In the genomic region with DNA sequence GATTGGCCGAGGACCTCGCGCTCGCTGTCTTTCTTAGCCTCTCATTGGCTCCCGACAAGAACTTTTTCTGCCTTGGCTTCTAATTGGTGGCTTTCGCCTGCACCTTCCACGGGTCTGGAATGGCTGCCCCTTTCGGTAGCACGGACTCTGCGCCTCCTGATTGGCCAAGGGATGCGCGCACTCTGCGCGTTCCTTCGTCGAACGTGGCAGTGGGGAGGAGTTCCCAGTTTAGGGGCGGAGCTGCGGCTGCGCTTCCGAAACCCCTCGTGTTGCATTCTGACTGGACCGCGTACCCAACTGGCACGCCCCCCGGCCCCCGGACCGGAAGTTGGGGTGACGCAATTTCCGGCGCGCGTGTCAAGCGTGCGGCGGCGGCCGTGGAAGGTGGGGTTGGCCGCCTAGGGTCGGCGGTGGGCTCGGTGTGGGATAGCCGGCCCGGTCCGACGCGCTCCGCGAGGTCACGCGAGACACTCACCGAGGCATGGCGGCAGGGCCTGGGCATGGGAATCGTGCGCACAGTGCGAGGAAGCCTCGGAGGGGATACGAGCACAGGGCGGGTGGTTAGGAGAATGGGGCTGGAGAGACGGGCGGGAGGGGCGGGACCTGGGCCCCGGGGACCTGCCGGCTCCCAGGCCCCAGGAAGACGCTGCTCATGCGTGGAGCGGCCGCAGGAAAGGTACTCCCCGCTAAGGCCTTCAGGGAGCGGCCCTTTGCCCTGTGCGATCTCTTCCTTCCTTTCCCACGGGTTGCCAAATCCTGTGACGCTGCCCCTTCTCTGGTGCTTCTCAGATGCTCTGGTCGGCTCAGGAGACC, we compare ENCODE assay signal across 1 cellular context.
TF ChIP-seq lines count a peak whose summit lies in the region.

No MANE protein-coding gene starts in this region.

TF ChIP-seq in HepG2, 621 proteins besides CTCF, POLR2A, EP300 and RAD21 (continued from another document and continues in another):
- TF ChIP-seq, protein P1, sequence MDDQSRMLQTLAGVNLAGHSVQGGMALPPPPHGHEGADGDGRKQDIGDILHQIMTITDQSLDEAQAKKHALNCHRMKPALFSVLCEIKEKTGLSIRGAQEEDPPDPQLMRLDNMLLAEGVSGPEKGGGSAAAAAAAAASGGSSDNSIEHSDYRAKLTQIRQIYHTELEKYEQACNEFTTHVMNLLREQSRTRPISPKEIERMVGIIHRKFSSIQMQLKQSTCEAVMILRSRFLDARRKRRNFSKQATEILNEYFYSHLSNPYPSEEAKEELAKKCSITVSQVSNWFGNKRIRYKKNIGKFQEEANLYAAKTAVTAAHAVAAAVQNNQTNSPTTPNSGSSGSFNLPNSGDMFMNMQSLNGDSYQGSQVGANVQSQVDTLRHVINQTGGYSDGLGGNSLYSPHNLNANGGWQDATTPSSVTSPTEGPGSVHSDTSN (CRISPR knock-in tag; IDR thresholded peaks at IDR 0.05; ENCODE audit: borderline replicate concordance), result no peak
- TF ChIP-seq ZNF33A (CRISPR knock-in tag; IDR thresholded peaks at IDR 0.05; ENCODE audit: borderline replicate concordance), result no peak
- TF ChIP-seq AHR (CRISPR knock-in tag; IDR thresholded peaks at IDR 0.05), result peak; percentile 91; the same call in 1 of the 2 replicates
- TF ChIP-seq ATRX (CRISPR knock-in tag; IDR thresholded peaks at IDR 0.05; ENCODE audit: borderline replicate concordance), result no peak
- peak; percentile 84; the same call in 1 of the 2 replicates for TF ChIP-seq ZSCAN21 (CRISPR knock-in tag; IDR thresholded peaks at IDR 0.05; ENCODE audit: borderline replicate concordance)
- no peak for TF ChIP-seq JDP2 (CRISPR knock-in tag; IDR thresholded peaks at IDR 0.05; ENCODE audit: borderline replicate concordance)
- TF ChIP-seq ZNF691 (CRISPR knock-in tag; IDR thresholded peaks at IDR 0.05; ENCODE audit: borderline replicate concordance, low read depth), result no peak; the same call in 1 of the 2 replicates
- no peak for TF ChIP-seq HMGA1 (CRISPR knock-in tag; conservative IDR thresholded peaks at IDR 0.05)
- TF ChIP-seq SRSF9 (IDR thresholded peaks at IDR 0.05; ENCODE audit: borderline replicate concordance, insufficient read depth, low read depth, low read length, poor library complexity, severe bottlenecking), result no peak
- peak; percentile 47; the same call in 1 of the 2 replicates for TF ChIP-seq RELA (CRISPR knock-in tag; IDR thresholded peaks at IDR 0.05)
- TF ChIP-seq KLF11 (CRISPR knock-in tag; IDR thresholded peaks at IDR 0.05), result peak; percentile 97
- no peak for TF ChIP-seq IKZF1 (IDR thresholded peaks at IDR 0.05)
- peak; percentile 10 for TF ChIP-seq ZNF276 (CRISPR knock-in tag; IDR thresholded peaks at IDR 0.05; ENCODE audit: low read depth)
- peak; percentile 55; the same call in 1 of the 2 replicates for TF ChIP-seq TRIM24 (CRISPR knock-in tag; IDR thresholded peaks at IDR 0.05)
- TF ChIP-seq ZEB1 (IDR thresholded peaks at IDR 0.05; ENCODE audit: insufficient replicate concordance, low read depth), result no peak
- no peak for TF ChIP-seq SUZ12 (IDR thresholded peaks at IDR 0.05; ENCODE audit: low read depth, low read length)
- TF ChIP-seq, protein P2, sequence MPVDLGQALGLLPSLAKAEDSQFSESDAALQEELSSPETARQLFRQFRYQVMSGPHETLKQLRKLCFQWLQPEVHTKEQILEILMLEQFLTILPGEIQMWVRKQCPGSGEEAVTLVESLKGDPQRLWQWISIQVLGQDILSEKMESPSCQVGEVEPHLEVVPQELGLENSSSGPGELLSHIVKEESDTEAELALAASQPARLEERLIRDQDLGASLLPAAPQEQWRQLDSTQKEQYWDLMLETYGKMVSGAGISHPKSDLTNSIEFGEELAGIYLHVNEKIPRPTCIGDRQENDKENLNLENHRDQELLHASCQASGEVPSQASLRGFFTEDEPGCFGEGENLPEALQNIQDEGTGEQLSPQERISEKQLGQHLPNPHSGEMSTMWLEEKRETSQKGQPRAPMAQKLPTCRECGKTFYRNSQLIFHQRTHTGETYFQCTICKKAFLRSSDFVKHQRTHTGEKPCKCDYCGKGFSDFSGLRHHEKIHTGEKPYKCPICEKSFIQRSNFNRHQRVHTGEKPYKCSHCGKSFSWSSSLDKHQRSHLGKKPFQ (CRISPR knock-in tag; IDR thresholded peaks at IDR 0.05; ENCODE audit: insufficient replicate concordance), result no peak
- TF ChIP-seq ZNF883 (CRISPR knock-in tag; IDR thresholded peaks at IDR 0.05; ENCODE audit: not compliant biosample characterization), result peak; percentile 93
- no peak for TF ChIP-seq HNF4G (IDR thresholded peaks at IDR 0.05; ENCODE audit: borderline replicate concordance, low read depth, low read length)
- peak; percentile 77 for TF ChIP-seq HNF4G (CRISPR knock-in tag; IDR thresholded peaks at IDR 0.05; ENCODE audit: borderline replicate concordance, low read depth)
- peak; percentile 52 for TF ChIP-seq HNF4A (CRISPR knock-in tag; IDR thresholded peaks at IDR 0.05)
- TF ChIP-seq ATF7 (IDR thresholded peaks at IDR 0.05), result peak; percentile 93
- peak; percentile 98 for TF ChIP-seq ATF7 (CRISPR knock-in tag; IDR thresholded peaks at IDR 0.05)
- TF ChIP-seq ZNF768 (CRISPR knock-in tag; IDR thresholded peaks at IDR 0.05), result peak; percentile 83
- peak; percentile 28; the same call in 1 of the 2 replicates for TF ChIP-seq ZNF124 (CRISPR knock-in tag; IDR thresholded peaks at IDR 0.05)
- TF ChIP-seq UBTF (CRISPR knock-in tag; IDR thresholded peaks at IDR 0.05), result peak; percentile 88
- peak; percentile 95 for TF ChIP-seq CREM (IDR thresholded peaks at IDR 0.05)
- TF ChIP-seq CREM (CRISPR knock-in tag; IDR thresholded peaks at IDR 0.05), result peak; percentile 69
- TF ChIP-seq, protein P3, sequence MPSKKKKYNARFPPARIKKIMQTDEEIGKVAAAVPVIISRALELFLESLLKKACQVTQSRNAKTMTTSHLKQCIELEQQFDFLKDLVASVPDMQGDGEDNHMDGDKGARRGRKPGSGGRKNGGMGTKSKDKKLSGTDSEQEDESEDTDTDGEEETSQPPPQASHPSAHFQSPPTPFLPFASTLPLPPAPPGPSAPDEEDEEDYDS (CRISPR knock-in tag; IDR thresholded peaks at IDR 0.05), result peak; percentile 90
- TF ChIP-seq MBD4 (IDR thresholded peaks at IDR 0.05; ENCODE audit: borderline replicate concordance, low read length), result no peak
- TF ChIP-seq ZNF34 (CRISPR knock-in tag; IDR thresholded peaks at IDR 0.05; ENCODE audit: borderline replicate concordance), result 0 out of 2 replicates have a peak, but pooled peaks have one; percentile 22
- TF ChIP-seq ZBTB7B (CRISPR knock-in tag; IDR thresholded peaks at IDR 0.05), result peak; percentile 89
- TF ChIP-seq SMC3 (IDR thresholded peaks at IDR 0.05; ENCODE audit: low read length), result no peak
- peak; percentile 87; the same call in 1 of the 2 replicates for TF ChIP-seq ZNF773 (CRISPR knock-in tag; IDR thresholded peaks at IDR 0.05; ENCODE audit: borderline replicate concordance)
- peak; percentile 76; the same call in 1 of the 2 replicates for TF ChIP-seq ELF3 (CRISPR knock-in tag; IDR thresholded peaks at IDR 0.05)
- peak; percentile 94 for TF ChIP-seq ZNF709 (CRISPR knock-in tag; IDR thresholded peaks at IDR 0.05)
- TF ChIP-seq HOXA7 (CRISPR knock-in tag; IDR thresholded peaks at IDR 0.05), result no peak
- TF ChIP-seq ZNF576 (CRISPR knock-in tag; IDR thresholded peaks at IDR 0.05), result 0 out of 2 replicates have a peak, but pooled peaks have one; percentile 55
- TF ChIP-seq HES4 (CRISPR knock-in tag; IDR thresholded peaks at IDR 0.05; ENCODE audit: borderline replicate concordance), result peak; percentile 79; the same call in 1 of the 2 replicates
- no peak for TF ChIP-seq PCBP2 (optimal IDR thresholded peaks at IDR 0.05; ENCODE audit: low read depth, low read length, poor library complexity, severe bottlenecking)
- no peak for TF ChIP-seq PLRG1 (conservative IDR thresholded peaks at IDR 0.05)
- TF ChIP-seq ZNF282 (IDR thresholded peaks at IDR 0.05; ENCODE audit: partially characterized antibody), result no peak
- peak; percentile 58 for TF ChIP-seq HINFP (CRISPR knock-in tag; IDR thresholded peaks at IDR 0.05; ENCODE audit: low read depth)
- peak; percentile 54; the same call in 1 of the 2 replicates for TF ChIP-seq GZF1 (CRISPR knock-in tag; IDR thresholded peaks at IDR 0.05)
- TF ChIP-seq ZNF607 (CRISPR knock-in tag; IDR thresholded peaks at IDR 0.05; ENCODE audit: borderline replicate concordance), result peak; percentile 21; the same call in 1 of the 2 replicates
- TF ChIP-seq ZNF451 (CRISPR knock-in tag; IDR thresholded peaks at IDR 0.05), result peak; percentile 91; the same call in 1 of the 2 replicates
- peak; percentile 58; the same call in 1 of the 2 replicates for TF ChIP-seq ZNF614 (CRISPR knock-in tag; IDR thresholded peaks at IDR 0.05; ENCODE audit: borderline replicate concordance)
- TF ChIP-seq PHF21A (CRISPR knock-in tag; IDR thresholded peaks at IDR 0.05), result peak; percentile 84; the same call in 1 of the 2 replicates
- peak; percentile 92 for TF ChIP-seq THAP11 (CRISPR knock-in tag; IDR thresholded peaks at IDR 0.05)
- TF ChIP-seq, protein P4, sequence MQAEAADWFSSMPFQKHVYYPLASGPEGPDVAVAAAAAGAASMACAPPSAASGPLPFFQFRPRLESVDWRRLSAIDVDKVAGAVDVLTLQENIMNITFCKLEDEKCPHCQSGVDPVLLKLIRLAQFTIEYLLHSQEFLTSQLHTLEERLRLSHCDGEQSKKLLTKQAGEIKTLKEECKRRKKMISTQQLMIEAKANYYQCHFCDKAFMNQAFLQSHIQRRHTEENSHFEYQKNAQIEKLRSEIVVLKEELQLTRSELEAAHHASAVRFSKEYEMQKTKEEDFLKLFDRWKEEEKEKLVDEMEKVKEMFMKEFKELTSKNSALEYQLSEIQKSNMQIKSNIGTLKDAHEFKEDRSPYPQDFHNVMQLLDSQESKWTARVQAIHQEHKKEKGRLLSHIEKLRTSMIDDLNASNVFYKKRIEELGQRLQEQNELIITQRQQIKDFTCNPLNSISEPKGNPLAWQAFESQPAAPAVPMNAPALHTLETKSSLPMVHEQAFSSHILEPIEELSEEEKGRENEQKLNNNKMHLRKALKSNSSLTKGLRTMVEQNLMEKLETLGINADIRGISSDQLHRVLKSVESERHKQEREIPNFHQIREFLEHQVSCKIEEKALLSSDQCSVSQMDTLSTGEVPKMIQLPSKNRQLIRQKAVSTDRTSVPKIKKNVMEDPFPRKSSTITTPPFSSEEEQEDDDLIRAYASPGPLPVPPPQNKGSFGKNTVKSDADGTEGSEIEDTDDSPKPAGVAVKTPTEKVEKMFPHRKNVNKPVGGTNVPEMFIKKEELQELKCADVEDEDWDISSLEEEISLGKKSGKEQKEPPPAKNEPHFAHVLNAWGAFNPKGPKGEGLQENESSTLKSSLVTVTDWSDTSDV (CRISPR knock-in tag; IDR thresholded peaks at IDR 0.05), result peak; percentile 75; the same call in 1 of the 2 replicates
- TF ChIP-seq ZNF543 (CRISPR knock-in tag; IDR thresholded peaks at IDR 0.05), result peak; percentile 26; the same call in 1 of the 2 replicates
- TF ChIP-seq MXD4 (CRISPR knock-in tag; IDR thresholded peaks at IDR 0.05), result peak; percentile 95
- TF ChIP-seq ZNF180 (CRISPR knock-in tag; IDR thresholded peaks at IDR 0.05; ENCODE audit: borderline replicate concordance, low read depth), result no peak
